40 cellular contexts compared by ENCODE assay signal in genomic region chr15:91051248-91051647, GRCh38. TPM values are rescaled to one million over a fixed set of nuclear protein-coding genes. Genes with fewer than 3 reads are reported as not detected.
"Had no signal": no experiment of that assay in that cellular context is flagged by ENCODE, and none has a peak within 500 bp of the region (broad histone marks: within the 10 kb centered on the region; RNA-seq: fewer than 3 reads in every experiment).

No MANE protein-coding gene starts in this region.

- H3K27ac Mint-ChIP-seq: activated naive CD4-positive, alpha-beta T cell treated with anti-CD3 and anti-CD28 coated beads for 36 hours; activated naive CD4-positive, alpha-beta T cell treated with anti-CD3 and anti-CD28 coated beads, Interleukin-2, amount 10 ng/mL, durations not matched to agents 7 days and 5 days; activated naive CD4-positive, alpha-beta T cell treated with anti-CD3 and anti-CD28 coated beads, Interleukin-2, amount 50 U/mL, for 24 hours; activated naive CD8-positive, alpha-beta T cell; activated naive CD8-positive, alpha-beta T cell treated with anti-CD3 and anti-CD28 coated beads for 36 hours; activated naive CD8-positive, alpha-beta T cell treated with anti-CD3 and anti-CD28 coated beads, Interleukin-2, amount 10 ng/mL, durations not matched to agents 7 days and 5 days; activated naive CD8-positive, alpha-beta T cell treated with anti-CD3 and anti-CD28 coated beads, Interleukin-2, amount 50 U/mL, for 24 hours; activated T-cell treated with anti-CD3 and anti-CD28 coated beads, Interleukin-2, amount 50 U/mL, for 72 hours; activated T-helper 1 cell treated with anti-CD3 and anti-CD28 coated beads, Interleukin-12 subunit alpha, Interleukin-12 subunit beta, Interleukin-2, Interleukin-4 antibody, amounts not matched to agents 30 ng/mL and 10 ng/mL and 1 ng/mL, durations not matched to agents 14 hours and 24 hours and 36 hours; activated T-helper 17 cell treated with anti-CD3 and anti-CD28 coated beads, Interleukin-2, amount 50 U/mL, for 72 hours; activated T-helper 2 cell treated with anti-CD3 and anti-CD28 coated beads, Interferon-gamma antibody, Interleukin-2, Interleukin-4, amounts not matched to agents 10 μg/mL and 5 μg/mL and 100 μg/mL, durations not matched to agents 14 hours and 24 hours and 36 hours; brain had no signal

- H3K27ac ChIP-seq: adrenal gland, ascending aorta, body of pancreas, brain microvascular endothelial cell, breast epithelium, cardiac muscle cell had no signal

- H3K36me3 ChIP-seq: adrenal gland, ascending aorta, brain microvascular endothelial cell, breast epithelium, cardiac muscle cell had no signal

- H3K4me1 ChIP-seq: adrenal gland, ascending aorta, breast epithelium had no signal

- FAIRE-seq: astrocyte, bronchial epithelial cell, colon had no signal

- ATAC-seq: activated naive CD4-positive, alpha-beta T cell treated with anti-CD3 and anti-CD28 coated beads, Interleukin-2, amount 50 U/mL, for 72 hours; activated naive CD8-positive, alpha-beta T cell treated with anti-CD3 and anti-CD28 coated beads, Interleukin-2, amount 50 U/mL, for 24 hours; activated T-cell treated with anti-CD3 and anti-CD28 coated beads, Interleukin-2, amount 50 U/mL, for 4 hours; activated T-cell treated with anti-CD3 and anti-CD28 coated beads, Interleukin-2, amount 50 U/mL, for 72 hours; activated T-helper 17 cell treated with anti-CD3 and anti-CD28 coated beads, Interleukin-2, amount 50 U/mL, for 72 hours; body of pancreas had no signal

- H3K27me3 ChIP-seq: ascending aorta, body of pancreas had no signal

- H3K36me3 Mint-ChIP-seq: activated naive CD4-positive, alpha-beta T cell treated with anti-CD3 and anti-CD28 coated beads, Interleukin-2, amount 10 ng/mL, durations not matched to agents 7 days and 5 days; activated naive CD4-positive, alpha-beta T cell treated with anti-CD3 and anti-CD28 coated beads, Interleukin-2, amount 50 U/mL, for 24 hours; activated naive CD4-positive, alpha-beta T cell treated with anti-CD3 and anti-CD28 coated beads, Interleukin-2, amount 50 U/mL, for 72 hours; activated naive CD8-positive, alpha-beta T cell; activated naive CD8-positive, alpha-beta T cell treated with anti-CD3 and anti-CD28 coated beads for 36 hours; activated naive CD8-positive, alpha-beta T cell treated with anti-CD3 and anti-CD28 coated beads, Interleukin-2, amount 10 ng/mL, durations not matched to agents 7 days and 5 days; brain had no signal

- H3K4me3 ChIP-seq: adrenal gland, ascending aorta, body of pancreas, breast epithelium, cardiac muscle cell had no signal

- H3K4me3 Mint-ChIP-seq: activated naive CD4-positive, alpha-beta T cell treated with anti-CD3 and anti-CD28 coated beads for 36 hours; activated naive CD4-positive, alpha-beta T cell treated with anti-CD3 and anti-CD28 coated beads, Interleukin-2, amount 10 ng/mL, durations not matched to agents 7 days and 5 days; activated naive CD4-positive, alpha-beta T cell treated with anti-CD3 and anti-CD28 coated beads, Interleukin-2, amount 50 U/mL, for 24 hours; activated naive CD8-positive, alpha-beta T cell; activated naive CD8-positive, alpha-beta T cell treated with anti-CD3 and anti-CD28 coated beads for 36 hours; activated naive CD8-positive, alpha-beta T cell treated with anti-CD3 and anti-CD28 coated beads, Interleukin-2, amount 10 ng/mL, durations not matched to agents 7 days and 5 days; activated naive CD8-positive, alpha-beta T cell treated with anti-CD3 and anti-CD28 coated beads, Interleukin-2, amount 50 U/mL, for 24 hours; activated T-cell treated with anti-CD3 and anti-CD28 coated beads, Interleukin-2, amount 50 U/mL, for 4 hours; activated T-cell treated with anti-CD3 and anti-CD28 coated beads, Interleukin-2, amount 50 U/mL, for 72 hours; activated T-helper 1 cell treated with anti-CD3 and anti-CD28 coated beads, Interleukin-12 subunit alpha, Interleukin-12 subunit beta, Interleukin-2, Interleukin-4 antibody, amounts not matched to agents 30 ng/mL and 10 ng/mL and 1 ng/mL, durations not matched to agents 14 hours and 24 hours and 36 hours; activated T-helper 17 cell treated with anti-CD3 and anti-CD28 coated beads, Interleukin-2, amount 50 U/mL, for 72 hours; brain; central memory CD8-positive, alpha-beta T cell had no signal

- DNase-seq: activated effector memory CD4-positive, alpha-beta T cell treated with anti-CD3 and anti-CD28 coated beads, Interleukin-2, amount 50 U/mL, for 16 hours; activated effector memory CD4-positive, alpha-beta T cell treated with Interleukin-2 at 50 U/mL for 16 hours; activated gamma-delta T cell; activated gamma-delta T cell treated with Interleukin-2 at 50 U/mL for 16 hours; activated naive CD4-positive, alpha-beta T cell; activated naive CD4-positive, alpha-beta T cell treated with anti-CD3 and anti-CD28 coated beads for 36 hours; activated naive CD4-positive, alpha-beta T cell treated with anti-CD3 and anti-CD28 coated beads, Interleukin-2, amount 10 ng/mL, durations not matched to agents 7 days and 5 days; activated naive CD4-positive, alpha-beta T cell treated with anti-CD3 and anti-CD28 coated beads, Interleukin-2, amount 50 U/mL, for 16 hours; activated naive CD4-positive, alpha-beta T cell treated with Interleukin-2 at 50 U/mL for 16 hours; activated naive CD8-positive, alpha-beta T cell treated with anti-CD3 and anti-CD28 coated beads for 36 hours; activated naive CD8-positive, alpha-beta T cell treated with anti-CD3 and anti-CD28 coated beads, Interleukin-2, amount 10 ng/mL, durations not matched to agents 7 days and 5 days; activated naive CD8-positive, alpha-beta T cell treated with anti-CD3 and anti-CD28 coated beads, Interleukin-2, amount 50 U/mL, for 24 hours; activated T-cell treated with anti-CD3 and anti-CD28 coated beads, Interleukin-2, amount 50 U/mL, for 4 hours; activated T-cell treated with anti-CD3 and anti-CD28 coated beads, Interleukin-2, amount 50 U/mL, for 48 hours; activated T-cell treated with anti-CD3 and anti-CD28 coated beads, Interleukin-2, amount 50 U/mL, for 72 hours; adrenal gland; amniotic stem cell; amygdala; anterior cingulate cortex; aorta; body of pancreas; brain microvascular endothelial cell; caudate nucleus; central memory CD4-positive, alpha-beta T cell; cerebellar nuclear complex had no signal

- H3K9me3 ChIP-seq: adrenal gland, ascending aorta, body of pancreas, breast epithelium had no signal

- H3K9me3 Mint-ChIP-seq: activated naive CD4-positive, alpha-beta T cell treated with anti-CD3 and anti-CD28 coated beads for 36 hours; activated naive CD4-positive, alpha-beta T cell treated with anti-CD3 and anti-CD28 coated beads, Interleukin-2, amount 50 U/mL, for 24 hours; activated naive CD4-positive, alpha-beta T cell treated with anti-CD3 and anti-CD28 coated beads, Interleukin-2, amount 50 U/mL, for 72 hours; activated naive CD8-positive, alpha-beta T cell treated with anti-CD3 and anti-CD28 coated beads for 36 hours; activated naive CD8-positive, alpha-beta T cell treated with anti-CD3 and anti-CD28 coated beads, Interleukin-2, amount 50 U/mL, for 24 hours; activated T-cell treated with anti-CD3 and anti-CD28 coated beads, Interleukin-2, amount 50 U/mL, for 4 hours; activated T-cell treated with anti-CD3 and anti-CD28 coated beads, Interleukin-2, amount 50 U/mL, for 72 hours; activated T-helper 1 cell treated with anti-CD3 and anti-CD28 coated beads, Interleukin-12 subunit alpha, Interleukin-12 subunit beta, Interleukin-2, Interleukin-4 antibody, amounts not matched to agents 30 ng/mL and 10 ng/mL and 1 ng/mL, durations not matched to agents 14 hours and 24 hours and 36 hours; activated T-helper 17 cell treated with anti-CD3 and anti-CD28 coated beads, Interleukin-2, amount 50 U/mL, for 72 hours; central memory CD8-positive, alpha-beta T cell had no signal

RNA-seq across cellular contexts. Expression of gene SV2B, which starts 48.8 kb away (rescaled TPM):
- total RNA-seq: astrocyte, chondrocyte had no signal
- polyA plus RNA-seq: aorta had no signal
